ENCODE assay signal across 1 cellular context in the genomic region with DNA sequence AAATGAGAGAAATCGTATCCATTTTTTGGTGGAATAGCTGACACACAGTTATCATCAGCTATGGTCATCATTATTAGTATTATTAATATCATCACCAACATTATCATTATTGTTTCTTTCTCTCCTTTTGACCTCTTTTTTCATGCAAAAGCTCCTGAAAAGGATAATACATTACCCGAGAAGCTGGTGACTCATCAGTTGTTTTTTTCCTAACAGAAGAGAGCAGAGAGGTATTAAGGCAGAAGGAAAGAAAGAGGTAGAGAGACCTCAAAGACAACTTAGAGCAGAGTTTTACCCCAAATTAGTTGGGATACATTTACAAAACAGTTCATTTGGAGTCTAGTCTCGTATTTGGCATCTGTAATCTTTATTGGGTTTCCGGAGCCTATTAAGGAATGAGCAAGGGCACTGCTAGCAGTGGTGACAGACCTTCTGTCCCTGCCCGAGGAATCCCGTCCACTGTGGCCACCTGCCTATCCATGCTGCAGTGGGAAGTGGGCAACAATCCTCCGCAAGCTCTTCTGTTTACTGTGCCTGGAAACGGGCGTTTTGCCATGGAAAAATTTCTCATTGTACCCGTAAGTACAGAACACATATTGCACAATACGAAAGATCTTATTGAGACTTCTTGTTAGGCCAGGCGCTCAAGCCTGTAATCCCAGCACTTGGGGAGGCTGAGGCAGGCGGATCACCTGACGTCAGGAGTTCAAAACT.
TF ChIP-seq lines count a peak whose summit lies in the region.

No MANE protein-coding gene starts in this region.

TF ChIP-seq in IMR-90, 13 proteins besides CTCF, POLR2A, EP300 and RAD21 (continued from another document):
- TF ChIP-seq MXI1 (IDR thresholded peaks at IDR 0.05; ENCODE audit: borderline replicate concordance, low read depth, low read length), result no peak
- TF ChIP-seq CEBPB (IDR thresholded peaks at IDR 0.05; ENCODE audit: low read depth, low read length), result peak; percentile 91
- peak; percentile 68; the same call in 1 of the 2 replicates for TF ChIP-seq FOS (IDR thresholded peaks at IDR 0.05; ENCODE audit: low read depth, low read length)
- no peak for TF ChIP-seq MAFK (IDR thresholded peaks at IDR 0.05; ENCODE audit: low read depth, low read length)
